Comparison of ENCODE assay signal across 27 cellular contexts in genomic region chr16:26959416-26960009, GRCh38.
DNase-seq lines count a peak whose midpoint lies in the region; ATAC-seq, FAIRE-seq and TF ChIP-seq lines count a peak whose summit lies in the region.
"Had no signal": no experiment of that assay in that cellular context is flagged by ENCODE, and none has a peak within 500 bp of the region (broad histone marks: within the 10 kb centered on the region; RNA-seq: fewer than 3 reads in every experiment).

No MANE protein-coding gene starts in this region.

- FAIRE-seq in K562 (lab: Jason Lieb, UNC) = no peak
- FAIRE-seq: A204.1, GM12878, GM12892, GM18507, GM19239 had no signal

- no peak for TF ChIP-seq CTCF in HEK293 (tag by site-specific recombination; IDR thresholded peaks at IDR 0.05)
- TF ChIP-seq CTCF in K562 (IDR thresholded peaks at IDR 0.05 in 2 of 3, conservative IDR thresholded peaks at IDR 0.05 in 1 of 3; ENCODE audit: insufficient read depth in 2 of 3, low read depth in 1 of 3, low read length in 3 of 3) = no peak
- TF ChIP-seq CTCF in nephron progenitor cell (IDR thresholded peaks at IDR 0.05) = no peak

- H3K4me1 Mint-ChIP-seq in nephron progenitor cell = peaks cover 26% of the 10 kb centered on the region
- H3K4me1 Mint-ChIP-seq: CD14-positive monocyte had no signal

- no peaks in the 10 kb centered on the region for H3K36me3 Mint-ChIP-seq in nephron progenitor cell (ENCODE audit: low read depth)
- H3K36me3 Mint-ChIP-seq: CD14-positive monocyte; CD4-positive, alpha-beta memory T cell; CD4-positive, CD25-positive, alpha-beta regulatory T cell; CD8-positive, alpha-beta memory T cell had no signal

- H3K4me3 ChIP-seq in HEK293 (ENCODE audit: low read depth, low read length) (no peak overlapping the region), K562 (no peak overlapping the region)
- H3K4me3 ChIP-seq: BLaER1, GM12878 had no signal

- POLR2A ChIA-PET in HEK293 (lab: Yijun Ruan, JAX) = no interaction called here
- POLR2A ChIA-PET in K562 (lab: Yijun Ruan, JAX) = no interaction called here

- ATAC-seq in K562 (no peak), HG02610 (IDR thresholded peaks at IDR 0.05; ENCODE audit: unreplicated experiment) (no peak), HG03196 (IDR thresholded peaks at IDR 0.05; ENCODE audit: unreplicated experiment) (no peak)
- ATAC-seq: GM12878 had no signal

- WGBS in K562 (ENCODE audit: insufficient coverage, low coverage, missing lambda C conversion rate) = 0% methylated on average over 2 of the region's 5 CpGs

- in situ Hi-C loops in K562 (cut with MboI) = no loop called here

- TF ChIP-seq EP300 in K562 (IDR thresholded peaks at IDR 0.05; ENCODE audit: low read length) = no peak

- H3K4me3 Mint-ChIP-seq in nephron progenitor cell = peak overlapping the region; percentile 7
- H3K4me3 Mint-ChIP-seq: CD14-positive monocyte; CD4-positive, alpha-beta memory T cell; CD4-positive, CD25-positive, alpha-beta regulatory T cell; CD8-positive, alpha-beta memory T cell had no signal

- no peak overlapping the region for H3K27ac ChIP-seq in HEK293 (ENCODE audit: extremely low read depth, low read depth, low read length)
- no peak overlapping the region for H3K27ac ChIP-seq in K562 (ENCODE audit: extremely low read depth, low read depth, low read length)
- H3K27ac ChIP-seq: BLaER1 had no signal

- H3K9me3 ChIP-seq in HEK293 (ENCODE audit: control insufficient read depth, insufficient read depth, low read depth, low read length) = no peaks in the 10 kb centered on the region
- no peaks in the 10 kb centered on the region for H3K9me3 ChIP-seq in K562 (replicated peaks; ENCODE audit: control insufficient read depth, insufficient read depth, low read depth, low read length)
- H3K9me3 ChIP-seq: BE2C, BLaER1 had no signal

- TF ChIP-seq RAD21 in K562 (CRISPR knock-in tag; conservative IDR thresholded peaks at IDR 0.05 in 1 of 2, IDR thresholded peaks at IDR 0.05 in 1 of 2) = no peak

- peak overlapping the region; percentile 22 for H3K27ac Mint-ChIP-seq in nephron progenitor cell
- H3K27ac Mint-ChIP-seq: CD14-positive monocyte; CD4-positive, alpha-beta memory T cell; CD4-positive, CD25-positive, alpha-beta regulatory T cell; CD8-positive, alpha-beta memory T cell had no signal

- no peak overlapping the region for H2AFZ ChIP-seq in K562 (ENCODE audit: low read depth, low read length)

- CTCF ChIA-PET in HEK293 (lab: Yijun Ruan, JAX) (no interaction called here), K562 (lab: Yijun Ruan, JAX; ENCODE audit: low intra/inter-chr PET ratio) (no interaction called here)

- no peak overlapping the region for H3K4me2 ChIP-seq in K562 (ENCODE audit: insufficient read depth, low read length)
- H3K4me2 ChIP-seq: BLaER1 had no signal

- no peak for TF ChIP-seq POLR2A in K562 (conservative IDR thresholded peaks at IDR 0.05)

- intact Hi-C loops in K562 (cut with micrococcal nuclease) = loop anchor here (5.0 kb wide), 1 partner anchor 153 kb away; no protein-coding TSS in a partner anchor

- DNase-seq in K562 (ENCODE audit: extremely low read depth in 1 of 4, low spot score in 3 of 4) (no peak), nephron progenitor cell (no peak)
- DNase-seq: 8988T; ACHN; BE2C; C1 segment of cervical spinal cord; CD4-positive, alpha-beta memory T cell; CD4-positive, CD25-positive, alpha-beta regulatory T cell; CD8-positive, alpha-beta memory T cell; COR-L47; DMS 273 treated with DMSO at 0.1 percent for 48 hours; DMS153; DMS53; DMS79; DND-41; EL; GDM1 had no signal

- H3K36me3 ChIP-seq in HEK293 (ENCODE audit: control insufficient read depth in 2 of 2, insufficient read depth in 1 of 2, low read length in 2 of 2) = no peaks in the 10 kb centered on the region
- no peaks in the 10 kb centered on the region for H3K36me3 ChIP-seq in K562 (ENCODE audit: control insufficient read depth, insufficient read depth, low read length)
- H3K36me3 ChIP-seq: BE2C, BLaER1 had no signal

- no peaks in the 10 kb centered on the region for H3K9me1 ChIP-seq in K562 (ENCODE audit: control insufficient read depth, insufficient read depth, low read length)

- H3K9me3 Mint-ChIP-seq in nephron progenitor cell = no peaks in the 10 kb centered on the region
- H3K9me3 Mint-ChIP-seq: CD4-positive, alpha-beta memory T cell had no signal

- no peak overlapping the region for H3K9ac ChIP-seq in K562 (ENCODE audit: insufficient read depth in 1 of 2, low read depth in 2 of 2, low read length in 2 of 2)
- H3K9ac ChIP-seq: BLaER1 had no signal

- BruUV-seq in K562 (replicated peaks; lab: Mats Ljungman, UMichigan) = no TSS peak

- no peaks in the 10 kb centered on the region for H4K20me1 ChIP-seq in K562 (replicated peaks; ENCODE audit: control insufficient read depth, insufficient read depth, low read length)
- H4K20me1 ChIP-seq: BLaER1 had no signal

- H3K27me3 ChIP-seq in K562 (ENCODE audit: control insufficient read depth in 2 of 2, insufficient read depth in 2 of 2, low read length in 2 of 2) = no peaks in the 10 kb centered on the region
- H3K27me3 ChIP-seq: BE2C, BLaER1 had no signal

- H3K27me3 Mint-ChIP-seq in nephron progenitor cell (ENCODE audit: low read depth, poor library complexity) = peaks cover 27% of the 10 kb centered on the region

- no peaks in the 10 kb centered on the region for H3K79me2 ChIP-seq in K562 (ENCODE audit: control insufficient read depth, insufficient read depth, low read length)

- H3K4me1 ChIP-seq in HEK293 (ENCODE audit: control insufficient read depth, insufficient read depth, low read length) (no peaks in the 10 kb centered on the region), K562 (replicated peaks in 1 of 2; ENCODE audit: control insufficient read depth in 2 of 2, insufficient read depth in 2 of 2, low read length in 2 of 2) (no peaks in the 10 kb centered on the region)
- H3K4me1 ChIP-seq: BE2C had no signal

TF ChIP-seq in HEK293, 187 proteins besides CTCF, POLR2A, EP300 and RAD21:
- TF ChIP-seq ZNF792 (tag by site-specific recombination; IDR thresholded peaks at IDR 0.05) = no peak
- TF ChIP-seq PRDM1 (tag by site-specific recombination; IDR thresholded peaks at IDR 0.05) = 0 out of 2 replicates have a peak, but pooled peaks have one; percentile 35
- no peak for TF ChIP-seq ZNF202 (tag by site-specific recombination; IDR thresholded peaks at IDR 0.05; ENCODE audit: borderline replicate concordance)
- no peak for TF ChIP-seq GLIS1 (tag by site-specific recombination; IDR thresholded peaks at IDR 0.05)

TF ChIP-seq in K562, 482 proteins besides CTCF, POLR2A, EP300 and RAD21:
- TF ChIP-seq ZNF12 (CRISPR knock-in tag; IDR thresholded peaks at IDR 0.05) (no peak), ZNF512 (tag; IDR thresholded peaks at IDR 0.05) (peak; percentile 93)
